Comparison of ENCODE assay signal across 8 cellular contexts in genomic region chr21:27802816-27803475, GRCh38.
DNase-seq lines count a peak whose midpoint lies in the region; ATAC-seq, FAIRE-seq and TF ChIP-seq lines count a peak whose summit lies in the region.

No MANE protein-coding gene starts in this region.

- ATAC-seq in HG03521 (IDR thresholded peaks at IDR 0.05; ENCODE audit: unreplicated experiment) (no peak), GM18511 (IDR thresholded peaks at IDR 0.05; ENCODE audit: unreplicated experiment) (no peak)

- H3K4me1 ChIP-seq in MM.1S (ENCODE audit: low read length) = no peaks in the 10 kb centered on the region
- no peaks in the 10 kb centered on the region for H3K4me1 ChIP-seq in adrenal gland (replicated peaks in 1 of 2)
- no peaks in the 10 kb centered on the region for H3K4me1 ChIP-seq in keratinocyte (ENCODE audit: control insufficient read depth, extremely low read depth, insufficient read depth, low read length)

- H3K4me2 ChIP-seq in MM.1S (ENCODE audit: low read depth, low read length) = peak overlapping the region; percentile 56; the same call in 1 of the 2 replicates
- peak overlapping the region; percentile 14 for H3K4me2 ChIP-seq in keratinocyte (ENCODE audit: control insufficient read depth, extremely low read depth, insufficient read depth, low read depth, low read length)

- TF ChIP-seq POLR2A in adrenal gland (IDR thresholded peaks at IDR 0.05) = no peak

- H3K9me1 ChIP-seq in keratinocyte (ENCODE audit: control insufficient read depth, extremely low read depth, insufficient read depth, low read length) = no peaks in the 10 kb centered on the region

- POLR2A ChIA-PET in GM10248 (lab: Yijun Ruan, JAX) = no interaction called here

- H3K27me3 ChIP-seq in MM.1S (replicated peaks; ENCODE audit: insufficient read depth, low read length) (no peaks in the 10 kb centered on the region), adrenal gland (no peaks in the 10 kb centered on the region), keratinocyte (ENCODE audit: control insufficient read depth, extremely low read depth, insufficient read depth, low read length) (peaks cover 2% of the 10 kb centered on the region)

- H3K79me2 ChIP-seq in MM.1S (ENCODE audit: low read length) (no peaks in the 10 kb centered on the region), keratinocyte (ENCODE audit: control insufficient read depth, insufficient read depth, low read length) (no peaks in the 10 kb centered on the region)

- no peak for FAIRE-seq in keratinocyte (lab: Jason Lieb, UNC)
- no peak for FAIRE-seq in urothelium cell line (lab: Jason Lieb, UNC)

- H3F3A ChIP-seq in MM.1S (ENCODE audit: insufficient read depth, low read length) = no peaks in the 10 kb centered on the region

- H3K4me3 ChIP-seq in MM.1S (ENCODE audit: low read length) = peak overlapping the region; percentile 35; the same call in 1 of the 2 replicates
- H3K4me3 ChIP-seq in adrenal gland = no peak overlapping the region
- no peak overlapping the region for H3K4me3 ChIP-seq in keratinocyte (ENCODE audit: control insufficient read depth in 2 of 3, extremely low read depth in 1 of 3, insufficient read depth in 2 of 3, low read depth in 1 of 3, low read length in 3 of 3)

- H3K36me3 ChIP-seq in MM.1S (replicated peaks; ENCODE audit: insufficient read depth, low read length) (no peaks in the 10 kb centered on the region), adrenal gland (replicated peaks in 1 of 2) (no peaks in the 10 kb centered on the region), keratinocyte (ENCODE audit: control insufficient read depth in 2 of 2, extremely low read depth in 1 of 2, insufficient read depth in 2 of 2, low read length in 2 of 2) (no peaks in the 10 kb centered on the region)

- H3K9me2 ChIP-seq in MM.1S (replicated peaks; ENCODE audit: insufficient read depth, low read length) = no peaks in the 10 kb centered on the region

- DNase-seq in AG08396 (ENCODE audit: low spot score) (peak; percentile 37), GM10248 (ENCODE audit: extremely low spot score) (peak; percentile 8), MM.1S (peak; percentile 67), adrenal gland (peak; percentile 16 to 61 (median 22)), keratinocyte (ENCODE audit: low read depth, low spot score) (no peak), urothelium cell line (ENCODE audit: low spot score) (peak; percentile 53)

- CTCF ChIA-PET in GM10248 (lab: Yijun Ruan, JAX) = interaction anchor here (0.9 to 1.7 kb wide), 2 partner anchors 12 to 30 kb away, joined by 3 to 6 read pairs; no protein-coding TSS in a partner anchor

- peak overlapping the region; percentile 76 for H2AFZ ChIP-seq in MM.1S (ENCODE audit: low read length)
- H2AFZ ChIP-seq in keratinocyte (ENCODE audit: control insufficient read depth, low read length) = peak overlapping the region; percentile 46

- dilution Hi-C loops in keratinocyte (cut with MboI; ENCODE audit: extremely low pct_ligation_motif_present, low sequenced_read_pairs) = no loop called here

- intact Hi-C loops in adrenal gland (cut with DNase I) = no loop called here

- TF ChIP-seq CTCF in GM10248 (IDR thresholded peaks at IDR 0.05; ENCODE audit: control extremely low read depth, extremely low read depth, low read depth, missing control alignments) = peak; percentile 31
- TF ChIP-seq CTCF in MM.1S (IDR thresholded peaks at IDR 0.05; ENCODE audit: low read length) = peak; percentile 85
- TF ChIP-seq CTCF in adrenal gland (IDR thresholded peaks at IDR 0.05) = peak in 5 of 6 experiments; percentile 18 to 54 (median 46)
- peak; percentile 59 to 74 (median 66) for TF ChIP-seq CTCF in keratinocyte (optimal IDR thresholded peaks at IDR 0.05 in 1 of 3, IDR thresholded peaks at IDR 0.05 in 1 of 3, conservative IDR thresholded peaks at IDR 0.05 in 1 of 3; ENCODE audit: extremely low read depth in 1 of 3, insufficient read depth in 2 of 3, low read length in 3 of 3)

- H3K27ac ChIP-seq in MM.1S (ENCODE audit: low read length) (no peak overlapping the region), adrenal gland (no peak overlapping the region), keratinocyte (ENCODE audit: control insufficient read depth, insufficient read depth, low read length) (no peak overlapping the region)

- H3K9ac ChIP-seq in MM.1S (ENCODE audit: low read length) = no peak overlapping the region
- H3K9ac ChIP-seq in keratinocyte (ENCODE audit: control insufficient read depth, extremely low read depth, insufficient read depth, low read length) = no peak overlapping the region

- no peaks in the 10 kb centered on the region for H3K9me3 ChIP-seq in MM.1S (replicated peaks; ENCODE audit: insufficient read depth, low read length)
- no peaks in the 10 kb centered on the region for H3K9me3 ChIP-seq in adrenal gland (replicated peaks in 1 of 3)
- H3K9me3 ChIP-seq in keratinocyte (ENCODE audit: control insufficient read depth, low read depth, low read length) = no peaks in the 10 kb centered on the region

- H4K20me1 ChIP-seq in MM.1S (ENCODE audit: insufficient read depth, low read length) (no peaks in the 10 kb centered on the region), keratinocyte (ENCODE audit: control insufficient read depth, extremely low read depth, insufficient read depth, low read length) (no peaks in the 10 kb centered on the region)

- 47 to 52% (median 49%) methylated on average over 7 of the region's 7 CpGs for WGBS in adrenal gland, 4 donors

Comparison
In these comparisons a context has a peak if more than half of its experiments do, and no peak if none do; other contexts are left out.
1. CTCF ChIP-seq: peak in every context shown above with its lines; median percentile 85 in MM.1S; 66 in keratinocyte; 46 in adrenal gland; 31 in GM10248.